In genomic region chr1:58727363-58727762, GRCh38 we compare ENCODE assay signal across 11 cellular contexts. TPM values are rescaled to one million over a fixed set of nuclear protein-coding genes. Genes with fewer than 3 reads are reported as not detected.
DNase-seq lines count a peak whose midpoint lies in the region; ATAC-seq and TF ChIP-seq lines count a peak whose summit lies in the region.
"Had no signal": no experiment of that assay in that cellular context is flagged by ENCODE, and none has a peak within 500 bp of the region (broad histone marks: within the 10 kb centered on the region; RNA-seq: fewer than 3 reads in every experiment).

No MANE protein-coding gene starts in this region.

- peaks cover 8% of the 10 kb centered on the region for H3K36me3 Mint-ChIP-seq in activated CD8-positive, alpha-beta memory T cell treated with anti-CD3 and anti-CD28 coated beads, Interleukin-2, amount 10 ng/mL, durations not matched to agents 7 days and 5 days

- no peak overlapping the region for H2AFZ ChIP-seq in PC-9

- H3K9me2 ChIP-seq in PC-9 (ENCODE audit: insufficient read depth): no peaks in the 10 kb centered on the region

- H3K9me3 ChIP-seq in PC-9 (ENCODE audit: insufficient read depth, low read depth): no peaks in the 10 kb centered on the region
- H3K9me3 ChIP-seq: BLaER1 treated with 17β-estradiol and CSF1 and Interleukin-3, amounts not matched to agents 10 nM and 100 nM had no signal

- no peaks in the 10 kb centered on the region for H3K27me3 ChIP-seq in PC-9 (ENCODE audit: insufficient read depth, low read depth)
- H3K27me3 ChIP-seq: BLaER1 treated with 17β-estradiol and CSF1 and Interleukin-3, amounts not matched to agents 10 nM and 100 nM had no signal

- H3K4me1 ChIP-seq in PC-9 (replicated peaks; ENCODE audit: insufficient read depth): peaks cover 19% of the 10 kb centered on the region

- POLR2A ChIA-PET in PC-9 (lab: Charles Lee; ENCODE audit: unreplicated experiment): interaction anchor here (0.6 to 0.8 kb wide), 7 partner anchors 28 to 911 kb away, joined by 4 to 9 read pairs (median 7); no protein-coding TSS in a partner anchor

- H3K27ac Mint-ChIP-seq in activated CD8-positive, alpha-beta memory T cell treated with anti-CD3 and anti-CD28 coated beads, Interleukin-2, amount 10 ng/mL, durations not matched to agents 7 days and 5 days: peak overlapping the region; percentile 89

- peaks cover 17% of the 10 kb centered on the region for H3F3A ChIP-seq in PC-9 (ENCODE audit: insufficient read depth, low read depth)

- intact Hi-C loops in PC-9 (cut with micrococcal nuclease; ENCODE audit: unreplicated experiment): no loop called here

- peak overlapping the region; percentile 38; the same call in 1 of the 2 replicates for H3K4me2 ChIP-seq in PC-9
- H3K4me2 ChIP-seq: BLaER1 treated with 17β-estradiol and CSF1 and Interleukin-3, amounts not matched to agents 10 nM and 100 nM had no signal

- CTCF ChIA-PET in activated CD8-positive, alpha-beta memory T cell treated with anti-CD3 and anti-CD28 coated beads, Interleukin-2, amount 10 ng/mL, durations not matched to agents 7 days and 5 days (lab: Charles Lee): interaction anchor here (1.4 to 2.5 kb wide), 8 partner anchors 9 to 972 kb away, joined by 3 to 13 read pairs (median 5); partner anchors contain the start of gene MYSM1
- CTCF ChIA-PET in PC-9 (lab: Charles Lee): interaction anchor here (1.0 kb wide), 1 partner anchor 1032 kb away, joined by 3 read pairs; no protein-coding TSS in a partner anchor

- ATAC-seq in activated CD8-positive, alpha-beta memory T cell treated with anti-CD3 and anti-CD28 coated beads, Interleukin-2, amount 10 ng/mL, durations not matched to agents 7 days and 5 days: peak; percentile 54
- ATAC-seq in esophagus mucosa (peak; percentile 93), HG03457 (IDR thresholded peaks at IDR 0.05; ENCODE audit: unreplicated experiment) (no peak)

- H3K27ac ChIP-seq in PC-9: peak overlapping the region; percentile 65
- H3K27ac ChIP-seq: BLaER1 treated with 17β-estradiol and CSF1 and Interleukin-3, amounts not matched to agents 10 nM and 100 nM had no signal

- no peak for TF ChIP-seq CTCF in PC-9 (conservative IDR thresholded peaks at IDR 0.05)

- no peaks in the 10 kb centered on the region for H4K20me1 ChIP-seq in PC-9 (ENCODE audit: insufficient read depth)
- H4K20me1 ChIP-seq: BLaER1 treated with 17β-estradiol and CSF1 and Interleukin-3, amounts not matched to agents 10 nM and 100 nM had no signal

- H3K27me3 Mint-ChIP-seq in activated CD8-positive, alpha-beta memory T cell treated with anti-CD3 and anti-CD28 coated beads, Interleukin-2, amount 10 ng/mL, durations not matched to agents 7 days and 5 days: no peaks in the 10 kb centered on the region

- no peak overlapping the region for H3K4me3 Mint-ChIP-seq in activated CD8-positive, alpha-beta memory T cell treated with anti-CD3 and anti-CD28 coated beads, Interleukin-2, amount 10 ng/mL, durations not matched to agents 7 days and 5 days

- no peaks in the 10 kb centered on the region for H3K36me3 ChIP-seq in PC-9 (ENCODE audit: low read depth)
- H3K36me3 ChIP-seq: BLaER1 treated with 17β-estradiol and CSF1 and Interleukin-3, amounts not matched to agents 10 nM and 100 nM had no signal

- H3K79me2 ChIP-seq in PC-9 (ENCODE audit: low read depth): no peaks in the 10 kb centered on the region

- DNase-seq in activated CD8-positive, alpha-beta memory T cell treated with anti-CD3 and anti-CD28 coated beads, Interleukin-2, amount 10 ng/mL, durations not matched to agents 7 days and 5 days: no peak
- no peak for DNase-seq in activated CD8-positive, alpha-beta memory T cell treated with anti-CD3 and anti-CD28 coated beads, Interleukin-2, amount 50 U/mL, for 4 hours
- DNase-seq in PC-9: peak; percentile 64 to 96
- DNase-seq in smooth muscle cell of the brain vasculature (ENCODE audit: low read depth, low spot score): peak; percentile 17
- no peak for DNase-seq in NCI-H128 (lab: John Stamatoyannopoulos, UW; ENCODE audit: unreplicated experiment)
- no peak for DNase-seq in SKM-1 treated with dmso at 0.1 percent for 144 hours (lab: John Stamatoyannopoulos, UW; ENCODE audit: unreplicated experiment)
- DNase-seq: activated CD4-positive, alpha-beta T cell treated with anti-CD3 and anti-CD28 coated beads, Interleukin-2, amount 50 U/mL, for 1 hour; stimulated activated naive CD4-positive, alpha-beta T cell treated with Interleukin-2 at 50 U/mL for 16 hours had no signal

- peaks cover 50% of the 10 kb centered on the region for H3K4me1 Mint-ChIP-seq in activated CD8-positive, alpha-beta memory T cell treated with anti-CD3 and anti-CD28 coated beads, Interleukin-2, amount 10 ng/mL, durations not matched to agents 7 days and 5 days

- BruUV-seq in PC-9 (replicated peaks; lab: Mats Ljungman, UMichigan): no TSS peak

- H3K9me3 Mint-ChIP-seq in activated CD8-positive, alpha-beta memory T cell treated with anti-CD3 and anti-CD28 coated beads, Interleukin-2, amount 10 ng/mL, durations not matched to agents 7 days and 5 days (ENCODE audit: low read depth): peaks cover 2% of the 10 kb centered on the region

- no peak overlapping the region for H3K4me3 ChIP-seq in PC-9
- H3K4me3 ChIP-seq: BLaER1 treated with 17β-estradiol and CSF1 and Interleukin-3, amounts not matched to agents 10 nM and 100 nM had no signal

RNA-seq across cellular contexts. Expression of gene MYSM1, which starts 27.5 kb away (rescaled TPM):
- 10 to 100 TPM; 45.3 to 60.5 TPM for total RNA-seq in activated CD8-positive, alpha-beta memory T cell treated with anti-CD3 and anti-CD28 coated beads, Interleukin-2, amount 10 ng/mL, durations not matched to agents 7 days and 5 days
- total RNA-seq in PC-9 (2021): 32.9 and 38.1 TPM in 2 replicates
- total RNA-seq in esophagus mucosa: 15.3 TPM

RNA-seq across cellular contexts. Expression of gene JUN, which starts 56.5 kb away (rescaled TPM):
- total RNA-seq in activated CD8-positive, alpha-beta memory T cell treated with anti-CD3 and anti-CD28 coated beads, Interleukin-2, amount 10 ng/mL, durations not matched to agents 7 days and 5 days: 100 to 1,000 TPM in 1 of 2 experiments, 10 to 100 TPM in 1; 50.5 to 129 TPM
- total RNA-seq in PC-9 (2021) (74.7 and 93.7 TPM in 2 replicates), esophagus mucosa (41.7 TPM)

Comparison
In these comparisons a context has a peak if more than half of its experiments do, and no peak if none do; other contexts are left out.
1. DNase-seq: peak in PC-9 (2 of 2) and smooth muscle cell of the brain vasculature (single experiment); none in activated CD8-positive, alpha-beta memory T cell treated with anti-CD3 and anti-CD28 coated beads, Interleukin-2, amount 10 ng/mL, durations not matched to agents 7 days and 5 days (single experiment), activated CD8-positive, alpha-beta memory T cell treated with anti-CD3 and anti-CD28 coated beads, Interleukin-2, amount 50 U/mL, for 4 hours (single experiment), NCI-H128 (single experiment) and SKM-1 treated with dmso at 0.1 percent for 144 hours (single experiment).